In genomic region chr2:138395565-138396306, GRCh38 we compare ENCODE assay signal across 10 cellular contexts.
DNase-seq lines count a peak whose midpoint lies in the region; ATAC-seq, FAIRE-seq and TF ChIP-seq lines count a peak whose summit lies in the region.
"Had no signal": no experiment of that assay in that cellular context is flagged by ENCODE, and none has a peak within 500 bp of the region (broad histone marks: within the 10 kb centered on the region; RNA-seq: fewer than 3 reads in every experiment).

No MANE protein-coding gene starts in this region.

- no peak for ATAC-seq in HG03045 (IDR thresholded peaks at IDR 0.05; ENCODE audit: unreplicated experiment)

- no peaks in the 10 kb centered on the region; the same call in 1 of the 2 replicates for H3K9me3 ChIP-seq in PC-9 (ENCODE audit: insufficient read depth, low read depth)

- H3F3A ChIP-seq in PC-9 (ENCODE audit: insufficient read depth, low read depth), result no peaks in the 10 kb centered on the region

- peak overlapping the region; percentile 43 for H3K27ac ChIP-seq in PC-9
- H3K27ac ChIP-seq: parathyroid adenoma had no signal

- DNase-seq in H54 (ENCODE audit: insufficient read length, low spot score) (peak; percentile 15), PC-9 (peak in 1 of 2 experiments; percentile 28), fibroblast of gingiva (ENCODE audit: low read depth) (peak; percentile 86), stromal cell of bone marrow (ENCODE audit: low read depth) (peak; percentile 81), NCI-H1417 (lab: John Stamatoyannopoulos, UW) (no peak), NAMALWA (ENCODE audit: low spot score) (no peak)
- DNase-seq: KG1, NCI-H774 had no signal

- no peak for TF ChIP-seq CTCF in PC-9 (conservative IDR thresholded peaks at IDR 0.05)

- peak; percentile 99 for FAIRE-seq in H54 (lab: Jason Lieb, UNC)

- H3K4me1 ChIP-seq in PC-9 (replicated peaks; ENCODE audit: insufficient read depth), result peaks cover 7% of the 10 kb centered on the region
- H3K4me1 ChIP-seq: parathyroid adenoma had no signal

- CTCF ChIA-PET in PC-9 (lab: Charles Lee), result no interaction called here

- no peaks in the 10 kb centered on the region for H3K79me2 ChIP-seq in PC-9 (ENCODE audit: low read depth)
- H3K79me2 ChIP-seq: parathyroid adenoma had no signal

- intact Hi-C loops in PC-9 (cut with micrococcal nuclease; ENCODE audit: unreplicated experiment), result no loop called here

- no peaks in the 10 kb centered on the region for H3K9me2 ChIP-seq in PC-9 (ENCODE audit: insufficient read depth)

- H2AFZ ChIP-seq in PC-9, result peak overlapping the region; percentile 37; the same call in 1 of the 2 replicates
- H2AFZ ChIP-seq: parathyroid adenoma had no signal

- H3K4me2 ChIP-seq in PC-9, result no peak overlapping the region

- H3K27me3 ChIP-seq in PC-9 (ENCODE audit: insufficient read depth, low read depth), result no peaks in the 10 kb centered on the region

- H3K4me3 ChIP-seq in PC-9, result no peak overlapping the region

- H4K20me1 ChIP-seq in PC-9 (ENCODE audit: insufficient read depth), result no peaks in the 10 kb centered on the region

- POLR2A ChIA-PET in PC-9 (lab: Charles Lee; ENCODE audit: unreplicated experiment), result no interaction called here

- BruUV-seq in PC-9 (replicated peaks; lab: Mats Ljungman, UMichigan), result no TSS peak

- TF ChIP-seq POLR2A in H54 (IDR thresholded peaks at IDR 0.05; ENCODE audit: low read depth, low read length), result no peak

- no peaks in the 10 kb centered on the region for H3K36me3 ChIP-seq in PC-9 (ENCODE audit: low read depth)

Comparison
In these comparisons a context has a peak if more than half of its experiments do, and no peak if none do; other contexts are left out.
1. DNase-seq: peak in H54 (single experiment), fibroblast of gingiva (single experiment) and stromal cell of bone marrow (single experiment); none in NCI-H1417 (0 of 3) and NAMALWA (single experiment).